ENCODE assay signal across 8 cellular contexts in genomic region chr6:17101422-17102257, GRCh38. TPM values are rescaled to one million over a fixed set of nuclear protein-coding genes. Genes with fewer than 3 reads are reported as not detected.
DNase-seq lines count a peak whose midpoint lies in the region; ATAC-seq and TF ChIP-seq lines count a peak whose summit lies in the region.

STMND1 (plus strand) TSS chr6:17102050; CDS start chr6:17102258, 208 bp downstream.

- peaks cover 7 to 9% of the 10 kb centered on the region in 2 donors for H3K4me1 Mint-ChIP-seq in effector memory CD8-positive, alpha-beta T cell (ENCODE audit: low read depth in 2 of 2)

- H3K4me3 ChIP-seq in mucosa of descending colon: no peak within 1 kb of the TSS

- H3K9me3 Mint-ChIP-seq in effector memory CD8-positive, alpha-beta T cell: no peaks in the 10 kb centered on the region

- intact Hi-C loops in Right ventricle myocardium inferior (cut with DNase I) (no loop called here), cardiac septum (cut with DNase I) (no loop called here), mucosa of descending colon (cut with DNase I, micrococcal nuclease) (no loop called here)

- peaks cover 62 to 91% of the 10 kb centered on the region in 2 donors for H3K27me3 Mint-ChIP-seq in effector memory CD8-positive, alpha-beta T cell

- no peak for TF ChIP-seq CTCF in mucosa of descending colon (IDR thresholded peaks at IDR 0.05)

- peak within 1 kb of the TSS; percentile 34 to 65 for H3K4me3 Mint-ChIP-seq in effector memory CD8-positive, alpha-beta T cell

- no peaks in the 10 kb centered on the region for H3K36me3 Mint-ChIP-seq in effector memory CD8-positive, alpha-beta T cell (ENCODE audit: insufficient read depth)

- DNase-seq in Right ventricle myocardium inferior (ENCODE audit: missing footprints) (no peak), cardiac septum (ENCODE audit: low spot score) (no peak), NOMO-1 (lab: John Stamatoyannopoulos, UW; ENCODE audit: unreplicated experiment in 2 of 2) (peak; percentile 25 to 54), mucosa of descending colon (peak; percentile 65 to 85 (median 83)), SW 1271 (lab: John Stamatoyannopoulos, UW) (no peak)
- no peak for DNase-seq in effector memory CD8-positive, alpha-beta T cell
- DNase-seq in effector CD8-positive, alpha-beta T cell (lab: John Stamatoyannopoulos, UW): no peak

- H3K9me3 ChIP-seq in mucosa of descending colon: no peaks in the 10 kb centered on the region

- H3K27ac Mint-ChIP-seq in effector memory CD8-positive, alpha-beta T cell: no peak within 1 kb of the TSS

- peak; percentile 49 for ATAC-seq in Right ventricle myocardium inferior
- ATAC-seq in effector memory CD8-positive, alpha-beta T cell (replicated peaks): no peak
- ATAC-seq in mucosa of descending colon: peak; percentile 89
- no peak for ATAC-seq in HG02884 (IDR thresholded peaks at IDR 0.05; ENCODE audit: unreplicated experiment)

- H3K36me3 ChIP-seq in mucosa of descending colon (ENCODE audit: low read depth): no peaks in the 10 kb centered on the region

- H3K4me1 ChIP-seq in mucosa of descending colon (ENCODE audit: low read depth): peaks cover 6% of the 10 kb centered on the region

RNA-seq across cellular contexts. Expression of gene STMND1, which starts in this region (rescaled TPM):
- not detected for total RNA-seq in Right ventricle myocardium inferior
- total RNA-seq in cardiac septum: not detected
- 1 to 10 TPM in 1 of 3 donors, under 1 TPM in 2; 0.47 to 1.9 (median 0.53) TPM for total RNA-seq in mucosa of descending colon

Comparison
In these comparisons a context has a peak if more than half of its experiments do, and no peak if none do; other contexts are left out.
1. Peak in ATAC-seq in Right ventricle myocardium inferior; RNA of the gene not detected or under 1 TPM.
2. DNase-seq: peak in NOMO-1 (2 of 2) and mucosa of descending colon (3 of 3); none in Right ventricle myocardium inferior (single experiment), cardiac septum (single experiment), effector memory CD8-positive, alpha-beta T cell (0 of 3), effector CD8-positive, alpha-beta T cell (single experiment) and SW 1271 (0 of 2).